Comparison of ENCODE assay signal across 13 cellular contexts in the genomic region with DNA sequence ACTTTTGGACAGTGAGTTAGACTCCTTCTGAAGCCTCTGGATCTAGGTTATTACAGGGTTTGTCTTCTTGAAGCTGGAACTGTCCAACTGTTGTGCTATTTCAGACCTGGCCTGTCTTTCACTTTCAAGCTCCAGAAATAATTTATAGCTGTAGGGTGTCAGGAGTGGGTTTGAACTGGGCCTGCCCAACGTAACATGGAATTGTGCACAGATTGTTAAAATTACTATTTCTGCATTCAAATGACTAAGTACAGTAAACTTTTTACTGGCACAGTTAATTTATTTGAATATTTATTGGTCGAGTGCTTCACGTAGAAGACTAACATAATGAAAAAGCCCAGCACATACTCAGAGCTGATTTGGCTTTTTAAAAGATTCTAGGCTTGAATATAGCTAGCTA.
DNase-seq lines count a peak whose midpoint lies in the region; ATAC-seq and TF ChIP-seq lines count a peak whose summit lies in the region.
"Had no signal": no experiment of that assay in that cellular context is flagged by ENCODE, and none has a peak within 500 bp of the region (broad histone marks: within the 10 kb centered on the region; RNA-seq: fewer than 3 reads in every experiment).

No MANE protein-coding gene starts in this region.

- TF ChIP-seq POLR2A in gastrocnemius medialis (IDR thresholded peaks at IDR 0.05), result no peak
- TF ChIP-seq POLR2A in GM18505 (IDR thresholded peaks at IDR 0.05; ENCODE audit: borderline replicate concordance, extremely low read depth, insufficient read depth, insufficient read length), result no peak

- DNase-seq in cerebellar cortex (ENCODE audit: low spot score) (peak; percentile 61), gastrocnemius medialis (no peak), NCI-H774 (lab: John Stamatoyannopoulos, UW) (no peak), iPS-NIHi11 (ENCODE audit: low spot score) (no peak)
- DNase-seq: activated CD8-positive, alpha-beta memory T cell treated with anti-CD3 and anti-CD28 coated beads, Interleukin-2, amount 50 U/mL, for 48 hours; Caco-2; hippocampal formation; NCI-H2029; stimulated activated CD4-positive, alpha-beta T cell treated with anti-CD3 and anti-CD28 coated beads, Interleukin-4, amount 100 ng/mL, for 4 hours had no signal

- in situ Hi-C loops in gastrocnemius medialis (cut with MboI; ENCODE audit: low sequenced_read_pairs in 4 of 4), result no loop called here

- peak overlapping the region; percentile 85 for H3K27ac ChIP-seq in HUES48 (ENCODE audit: low read depth, low read length)
- peak overlapping the region; percentile 79 to 87 (median 84) for H3K27ac ChIP-seq in gastrocnemius medialis

- H3K27me3 ChIP-seq in HUES48 (ENCODE audit: control insufficient read depth, insufficient read depth, low read length) (no peaks in the 10 kb centered on the region), gastrocnemius medialis (no peaks in the 10 kb centered on the region)

- intact Hi-C loops in gastrocnemius medialis (cut with DNase I; ENCODE audit: low total_unique reads), result loop anchor here (10.0 kb wide), 1 partner anchor 167 kb away; no protein-coding TSS in a partner anchor

- ATAC-seq in GM21367 (IDR thresholded peaks at IDR 0.05; ENCODE audit: unreplicated experiment) (peak; percentile 29), gastrocnemius medialis (peak; percentile 86 to 87), GM18505 (IDR thresholded peaks at IDR 0.05; ENCODE audit: unreplicated experiment) (no peak)
- ATAC-seq: Panc1 had no signal

- peaks cover 91% of the 10 kb centered on the region for H3K4me1 ChIP-seq in HUES48 (ENCODE audit: control insufficient read depth, insufficient read depth, low read length)
- peaks cover 82 to 96% of the 10 kb centered on the region in 2 donors for H3K4me1 ChIP-seq in gastrocnemius medialis
- H3K4me1 ChIP-seq: Caco-2 had no signal

- no peaks in the 10 kb centered on the region for H3K9me3 ChIP-seq in HUES48 (ENCODE audit: control insufficient read depth, insufficient read depth, low read length)
- no peaks in the 10 kb centered on the region for H3K9me3 ChIP-seq in gastrocnemius medialis
- H3K9me3 ChIP-seq: Caco-2 had no signal

- no peak overlapping the region for H3K9ac ChIP-seq in HUES48 (ENCODE audit: low read depth, low read length)

- H3K4me3 ChIP-seq in HUES48 (ENCODE audit: low read depth, low read length) (no peak overlapping the region), gastrocnemius medialis (peak overlapping the region in 1 of 4 donors; percentile 8)

- H3K36me3 ChIP-seq in HUES48 (ENCODE audit: control insufficient read depth, insufficient read depth, low read length) (no peaks in the 10 kb centered on the region), gastrocnemius medialis (no peaks in the 10 kb centered on the region)

- TF ChIP-seq CTCF in gastrocnemius medialis (IDR thresholded peaks at IDR 0.05 in 4 of 5, conservative IDR thresholded peaks at IDR 0.05 in 1 of 5), result no peak
